In the genomic region with DNA sequence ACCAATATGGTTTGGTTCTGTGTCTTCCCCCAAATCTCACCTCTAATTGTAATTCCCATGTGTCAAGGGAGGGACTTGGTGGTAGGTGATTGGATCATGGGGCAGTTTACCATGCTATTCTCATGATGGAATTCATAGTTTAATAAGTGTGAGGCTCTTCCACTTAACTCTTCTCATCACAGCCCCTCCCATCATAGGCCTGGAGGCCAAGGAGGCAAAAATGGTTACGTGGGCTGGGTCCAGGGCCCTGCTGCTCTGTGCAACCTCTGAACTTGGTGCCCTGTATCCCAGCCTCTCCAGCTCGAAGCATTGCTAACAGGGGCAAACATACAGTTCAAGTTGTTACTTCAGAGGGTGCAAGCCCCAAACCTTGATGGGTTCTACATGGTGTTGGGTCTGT, we compare ENCODE assay signal across 2 cellular contexts.
TF ChIP-seq lines count a peak whose summit lies in the region.

No MANE protein-coding gene starts in this region.

TF ChIP-seq in HCT116, 20 proteins besides CTCF, POLR2A, EP300 and RAD21:
- TF ChIP-seq, protein P1, sequence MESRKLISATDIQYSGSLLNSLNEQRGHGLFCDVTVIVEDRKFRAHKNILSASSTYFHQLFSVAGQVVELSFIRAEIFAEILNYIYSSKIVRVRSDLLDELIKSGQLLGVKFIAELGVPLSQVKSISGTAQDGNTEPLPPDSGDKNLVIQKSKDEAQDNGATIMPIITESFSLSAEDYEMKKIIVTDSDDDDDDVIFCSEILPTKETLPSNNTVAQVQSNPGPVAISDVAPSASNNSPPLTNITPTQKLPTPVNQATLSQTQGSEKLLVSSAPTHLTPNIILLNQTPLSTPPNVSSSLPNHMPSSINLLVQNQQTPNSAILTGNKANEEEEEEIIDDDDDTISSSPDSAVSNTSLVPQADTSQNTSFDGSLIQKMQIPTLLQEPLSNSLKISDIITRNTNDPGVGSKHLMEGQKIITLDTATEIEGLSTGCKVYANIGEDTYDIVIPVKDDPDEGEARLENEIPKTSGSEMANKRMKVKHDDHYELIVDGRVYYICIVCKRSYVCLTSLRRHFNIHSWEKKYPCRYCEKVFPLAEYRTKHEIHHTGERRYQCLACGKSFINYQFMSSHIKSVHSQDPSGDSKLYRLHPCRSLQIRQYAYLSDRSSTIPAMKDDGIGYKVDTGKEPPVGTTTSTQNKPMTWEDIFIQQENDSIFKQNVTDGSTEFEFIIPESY (IDR thresholded peaks at IDR 0.05; ENCODE audit: extremely low read depth, insufficient replicate concordance, low read length), result no peak
- TF ChIP-seq CBX3 (IDR thresholded peaks at IDR 0.05; ENCODE audit: low read depth), result peak; percentile 29; the same call in 1 of the 2 replicates

TF ChIP-seq in K562, 482 proteins besides CTCF, POLR2A, EP300 and RAD21:
- TF ChIP-seq, protein P2, sequence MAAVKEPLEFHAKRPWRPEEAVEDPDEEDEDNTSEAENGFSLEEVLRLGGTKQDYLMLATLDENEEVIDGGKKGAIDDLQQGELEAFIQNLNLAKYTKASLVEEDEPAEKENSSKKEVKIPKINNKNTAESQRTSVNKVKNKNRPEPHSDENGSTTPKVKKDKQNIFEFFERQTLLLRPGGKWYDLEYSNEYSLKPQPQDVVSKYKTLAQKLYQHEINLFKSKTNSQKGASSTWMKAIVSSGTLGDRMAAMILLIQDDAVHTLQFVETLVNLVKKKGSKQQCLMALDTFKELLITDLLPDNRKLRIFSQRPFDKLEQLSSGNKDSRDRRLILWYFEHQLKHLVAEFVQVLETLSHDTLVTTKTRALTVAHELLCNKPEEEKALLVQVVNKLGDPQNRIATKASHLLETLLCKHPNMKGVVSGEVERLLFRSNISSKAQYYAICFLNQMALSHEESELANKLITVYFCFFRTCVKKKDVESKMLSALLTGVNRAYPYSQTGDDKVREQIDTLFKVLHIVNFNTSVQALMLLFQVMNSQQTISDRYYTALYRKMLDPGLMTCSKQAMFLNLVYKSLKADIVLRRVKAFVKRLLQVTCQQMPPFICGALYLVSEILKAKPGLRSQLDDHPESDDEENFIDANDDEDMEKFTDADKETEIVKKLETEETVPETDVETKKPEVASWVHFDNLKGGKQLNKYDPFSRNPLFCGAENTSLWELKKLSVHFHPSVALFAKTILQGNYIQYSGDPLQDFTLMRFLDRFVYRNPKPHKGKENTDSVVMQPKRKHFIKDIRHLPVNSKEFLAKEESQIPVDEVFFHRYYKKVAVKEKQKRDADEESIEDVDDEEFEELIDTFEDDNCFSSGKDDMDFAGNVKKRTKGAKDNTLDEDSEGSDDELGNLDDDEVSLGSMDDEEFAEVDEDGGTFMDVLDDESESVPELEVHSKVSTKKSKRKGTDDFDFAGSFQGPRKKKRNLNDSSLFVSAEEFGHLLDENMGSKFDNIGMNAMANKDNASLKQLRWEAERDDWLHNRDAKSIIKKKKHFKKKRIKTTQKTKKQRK (IDR thresholded peaks at IDR 0.05; ENCODE audit: borderline replicate concordance, low read depth, low read length), result peak; percentile 48; the same call in 1 of the 2 replicates
- TF ChIP-seq CBX3 (IDR thresholded peaks at IDR 0.05; ENCODE audit: borderline replicate concordance in 1 of 2, low read length in 2 of 2), result peak in 1 of 2 experiments; percentile 67; a peak in 1 of 3 replicates
- peak; percentile 79; the same call in 1 of the 2 replicates for TF ChIP-seq CBX5 (IDR thresholded peaks at IDR 0.05; ENCODE audit: borderline replicate concordance, low read depth)
- TF ChIP-seq ZFP36 (IDR thresholded peaks at IDR 0.05; ENCODE audit: low read depth, low read length, partially characterized antibody), result peak; percentile 88
- TF ChIP-seq, protein P3, sequence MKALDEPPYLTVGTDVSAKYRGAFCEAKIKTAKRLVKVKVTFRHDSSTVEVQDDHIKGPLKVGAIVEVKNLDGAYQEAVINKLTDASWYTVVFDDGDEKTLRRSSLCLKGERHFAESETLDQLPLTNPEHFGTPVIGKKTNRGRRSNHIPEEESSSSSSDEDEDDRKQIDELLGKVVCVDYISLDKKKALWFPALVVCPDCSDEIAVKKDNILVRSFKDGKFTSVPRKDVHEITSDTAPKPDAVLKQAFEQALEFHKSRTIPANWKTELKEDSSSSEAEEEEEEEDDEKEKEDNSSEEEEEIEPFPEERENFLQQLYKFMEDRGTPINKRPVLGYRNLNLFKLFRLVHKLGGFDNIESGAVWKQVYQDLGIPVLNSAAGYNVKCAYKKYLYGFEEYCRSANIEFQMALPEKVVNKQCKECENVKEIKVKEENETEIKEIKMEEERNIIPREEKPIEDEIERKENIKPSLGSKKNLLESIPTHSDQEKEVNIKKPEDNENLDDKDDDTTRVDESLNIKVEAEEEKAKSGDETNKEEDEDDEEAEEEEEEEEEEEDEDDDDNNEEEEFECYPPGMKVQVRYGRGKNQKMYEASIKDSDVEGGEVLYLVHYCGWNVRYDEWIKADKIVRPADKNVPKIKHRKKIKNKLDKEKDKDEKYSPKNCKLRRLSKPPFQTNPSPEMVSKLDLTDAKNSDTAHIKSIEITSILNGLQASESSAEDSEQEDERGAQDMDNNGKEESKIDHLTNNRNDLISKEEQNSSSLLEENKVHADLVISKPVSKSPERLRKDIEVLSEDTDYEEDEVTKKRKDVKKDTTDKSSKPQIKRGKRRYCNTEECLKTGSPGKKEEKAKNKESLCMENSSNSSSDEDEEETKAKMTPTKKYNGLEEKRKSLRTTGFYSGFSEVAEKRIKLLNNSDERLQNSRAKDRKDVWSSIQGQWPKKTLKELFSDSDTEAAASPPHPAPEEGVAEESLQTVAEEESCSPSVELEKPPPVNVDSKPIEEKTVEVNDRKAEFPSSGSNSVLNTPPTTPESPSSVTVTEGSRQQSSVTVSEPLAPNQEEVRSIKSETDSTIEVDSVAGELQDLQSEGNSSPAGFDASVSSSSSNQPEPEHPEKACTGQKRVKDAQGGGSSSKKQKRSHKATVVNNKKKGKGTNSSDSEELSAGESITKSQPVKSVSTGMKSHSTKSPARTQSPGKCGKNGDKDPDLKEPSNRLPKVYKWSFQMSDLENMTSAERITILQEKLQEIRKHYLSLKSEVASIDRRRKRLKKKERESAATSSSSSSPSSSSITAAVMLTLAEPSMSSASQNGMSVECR (CRISPR knock-in tag; IDR thresholded peaks at IDR 0.05), result no peak
TF ChIP-seq in K562: peak in this region for 4.
